Comparison of ENCODE assay signal across 1 cellular context in genomic region chr11:842370-843002, GRCh38.
TF ChIP-seq lines count a peak whose summit lies in the region.

TSS of gene POLR2L (minus strand) at chr11:842529. CDS start at chr11:842508, 21 bp downstream.
TSS of gene TSPAN4 (plus strand) at chr11:842852. CDS start at chr11:850305, 7,453 bp downstream.

TF ChIP-seq in HepG2, 621 proteins besides CTCF, POLR2A, EP300 and RAD21 (continued from another document and continues in another):
- TF ChIP-seq ZNF318 (CRISPR knock-in tag; IDR thresholded peaks at IDR 0.05) (no peak), ZNF629 (CRISPR knock-in tag; conservative IDR thresholded peaks at IDR 0.05) (no peak), MED8 (CRISPR knock-in tag; IDR thresholded peaks at IDR 0.05; ENCODE audit: insufficient replicate concordance) (no peak), ZNF12 (CRISPR knock-in tag; IDR thresholded peaks at IDR 0.05) (no peak), UBTF (CRISPR knock-in tag; IDR thresholded peaks at IDR 0.05) (peak; percentile 74; the same call in 1 of the 2 replicates), CHD2 (IDR thresholded peaks at IDR 0.05; ENCODE audit: low read depth, low read length) (0 out of 2 replicates have a peak, but pooled peaks have one; percentile 19), TRAFD1 (CRISPR knock-in tag; IDR thresholded peaks at IDR 0.05; ENCODE audit: borderline replicate concordance) (no peak), ZFP36 (IDR thresholded peaks at IDR 0.05; ENCODE audit: borderline replicate concordance, low read depth, low read length, partially characterized antibody) (no peak), THAP8 (CRISPR knock-in tag; IDR thresholded peaks at IDR 0.05; ENCODE audit: borderline replicate concordance) (no peak), TEF (CRISPR knock-in tag; IDR thresholded peaks at IDR 0.05) (no peak), ZNF354B (CRISPR knock-in tag; IDR thresholded peaks at IDR 0.05) (peak; percentile 92; the same call in 1 of the 2 replicates), ZNF224 (CRISPR knock-in tag; IDR thresholded peaks at IDR 0.05) (no peak), ELF3 (CRISPR knock-in tag; IDR thresholded peaks at IDR 0.05) (peak; percentile 52; the same call in 1 of the 2 replicates), RBM39 (IDR thresholded peaks at IDR 0.05; ENCODE audit: low read depth, low read length, poor library complexity, severe bottlenecking) (peak; percentile 81), ZNF563 (CRISPR knock-in tag; IDR thresholded peaks at IDR 0.05) (peak; percentile 82), HMG20A (CRISPR knock-in tag; IDR thresholded peaks at IDR 0.05; ENCODE audit: borderline replicate concordance) (no peak), NFATC3 (CRISPR knock-in tag; IDR thresholded peaks at IDR 0.05) (no peak), ESRRA (CRISPR knock-in tag; IDR thresholded peaks at IDR 0.05; ENCODE audit: low read depth) (peak; percentile 53; the same call in 1 of the 2 replicates), MIER3 (CRISPR knock-in tag; IDR thresholded peaks at IDR 0.05; ENCODE audit: borderline replicate concordance) (no peak), ZNF607 (CRISPR knock-in tag; IDR thresholded peaks at IDR 0.05; ENCODE audit: borderline replicate concordance) (0 out of 2 replicates have a peak, but pooled peaks have one; percentile 57), KDM5B (CRISPR knock-in tag; IDR thresholded peaks at IDR 0.05; ENCODE audit: borderline replicate concordance) (peak; percentile 65; the same call in 1 of the 2 replicates), IKZF4 (CRISPR knock-in tag; IDR thresholded peaks at IDR 0.05; ENCODE audit: borderline replicate concordance, low read depth, not compliant biosample characterization) (peak; percentile 87), PHF21A (CRISPR knock-in tag; IDR thresholded peaks at IDR 0.05) (no peak; the same call in 1 of the 2 replicates), ZNF660 (CRISPR knock-in tag; IDR thresholded peaks at IDR 0.05; ENCODE audit: borderline replicate concordance, low read depth) (no peak), TFE3 (CRISPR knock-in tag; IDR thresholded peaks at IDR 0.05) (no peak), ZFP41 (CRISPR knock-in tag; IDR thresholded peaks at IDR 0.05; ENCODE audit: borderline replicate concordance) (no peak), ZNF34 (CRISPR knock-in tag; IDR thresholded peaks at IDR 0.05; ENCODE audit: borderline replicate concordance) (no peak; the same call in 1 of the 2 replicates), ZNF710 (CRISPR knock-in tag; IDR thresholded peaks at IDR 0.05; ENCODE audit: borderline replicate concordance) (no peak), GATA4 (IDR thresholded peaks at IDR 0.05; ENCODE audit: borderline replicate concordance, low read depth) (peak; percentile 73; the same call in 1 of the 2 replicates), ZNF256 (CRISPR knock-in tag; conservative IDR thresholded peaks at IDR 0.05) (no peak), ZNF619 (CRISPR knock-in tag; IDR thresholded peaks at IDR 0.05) (no peak; the same call in 1 of the 2 replicates), ZNF616 (CRISPR knock-in tag; IDR thresholded peaks at IDR 0.05; ENCODE audit: low read depth) (0 out of 2 replicates have a peak, but pooled peaks have one; percentile 58), ZFP36L1 (CRISPR knock-in tag; IDR thresholded peaks at IDR 0.05) (no peak), KAT2B (IDR thresholded peaks at IDR 0.05; ENCODE audit: borderline replicate concordance, low read depth, low read length) (no peak; the same call in 1 of the 2 replicates), MZF1 (CRISPR knock-in tag; IDR thresholded peaks at IDR 0.05; ENCODE audit: borderline replicate concordance) (no peak), MTERF4 (CRISPR knock-in tag; IDR thresholded peaks at IDR 0.05) (no peak), GRHL1 (CRISPR knock-in tag; conservative IDR thresholded peaks at IDR 0.05) (no peak), SAFB2 (CRISPR knock-in tag; IDR thresholded peaks at IDR 0.05; ENCODE audit: borderline replicate concordance, low read depth) (peak; percentile 84), ZNF121 (CRISPR knock-in tag; IDR thresholded peaks at IDR 0.05) (0 out of 2 replicates have a peak, but pooled peaks have one; percentile 27)
